ENCODE assay signal across 8 cellular contexts in genomic region chr1:71081697-71082080, GRCh38. TPM values are rescaled to one million over a fixed set of nuclear protein-coding genes. Genes with fewer than 3 reads are reported as not detected.
DNase-seq lines count a peak whose midpoint lies in the region; ATAC-seq, FAIRE-seq and TF ChIP-seq lines count a peak whose summit lies in the region.

No MANE protein-coding gene starts in this region.

- no peak overlapping the region for H2BK120ac ChIP-seq in H1 (replicated peaks; ENCODE audit: low read depth, low read length)

- no peak overlapping the region for H3K18ac ChIP-seq in H1 (ENCODE audit: extremely low read depth, low read length)

- H3F3A ChIP-seq in DOHH2 (ENCODE audit: control insufficient read depth, insufficient read depth): no peaks in the 10 kb centered on the region; the same call in none of the 2 replicates
- no peaks in the 10 kb centered on the region for H3F3A ChIP-seq in neural cell (ENCODE audit: insufficient read depth, low read length, poor library complexity, severe bottlenecking)

- no peak for TF ChIP-seq POLR2A in H1 (IDR thresholded peaks at IDR 0.05; ENCODE audit: control extremely low read depth in 1 of 2, low read depth in 2 of 2, low read length in 2 of 2)

- H3K23ac ChIP-seq in H1 (ENCODE audit: insufficient read length): no peak overlapping the region

- CTCF ChIA-PET in H1 (lab: Charles Lee; ENCODE audit: partially characterized antibody): interaction anchor here (0.8 to 1.5 kb wide), 4 partner anchors 12 to 275 kb away, joined by 3 to 5 read pairs (median 4); no protein-coding TSS in a partner anchor

- H3K27ac ChIP-seq in DOHH2 (ENCODE audit: low read depth, low read length) (peak overlapping the region; percentile 74; the same call in 1 of the 2 replicates), H1 (ENCODE audit: low read depth, low read length) (no peak overlapping the region), neural cell (ENCODE audit: low read length) (peak overlapping the region; percentile 84)

- TF ChIP-seq CTCF in DOHH2 (IDR thresholded peaks at IDR 0.05; ENCODE audit: low read depth, low read length, poor library complexity, severe bottlenecking): no peak
- no peak for TF ChIP-seq CTCF in H1 (IDR thresholded peaks at IDR 0.05; ENCODE audit: control extremely low read depth in 1 of 3, insufficient read depth in 1 of 3, low read depth in 1 of 3, low read length in 3 of 3)
- TF ChIP-seq CTCF in neural cell (IDR thresholded peaks at IDR 0.05; ENCODE audit: poor library complexity, severe bottlenecking): no peak

- H3K36me3 ChIP-seq in DOHH2 (ENCODE audit: control insufficient read depth, low read length) (peaks cover 40% of the 10 kb centered on the region), H1 (ENCODE audit: control insufficient read depth in 2 of 4, insufficient read depth in 4 of 4, low read length in 3 of 4) (peaks cover 4 to 20% (median 8%) of the 10 kb centered on the region in 4 experiments; a peak in 6 of 8 replicates), neural cell (ENCODE audit: insufficient read depth, low read length) (no peaks in the 10 kb centered on the region)

- H4K20me1 ChIP-seq in DOHH2 (ENCODE audit: control insufficient read depth, insufficient read depth, low read depth, low read length): peaks cover 8% of the 10 kb centered on the region
- peaks cover 0 to 2% of the 10 kb centered on the region in 2 experiments for H4K20me1 ChIP-seq in H1 (replicated peaks in 1 of 2; ENCODE audit: control insufficient read depth in 1 of 2, insufficient read depth in 2 of 2, low read length in 2 of 2)
- H4K20me1 ChIP-seq in neural cell (ENCODE audit: insufficient read depth): no peaks in the 10 kb centered on the region

- TF ChIP-seq EP300 in H1 (IDR thresholded peaks at IDR 0.05; ENCODE audit: borderline replicate concordance in 1 of 2, low read depth in 2 of 2, low read length in 2 of 2): no peak
- TF ChIP-seq EP300 in neural cell (conservative IDR thresholded peaks at IDR 0.05; ENCODE audit: poor library complexity, severe bottlenecking): no peak

- H3K4me1 ChIP-seq in DOHH2 (ENCODE audit: control insufficient read depth, low read length) (peaks cover 17% of the 10 kb centered on the region), H1 (replicated peaks in 1 of 4; ENCODE audit: control insufficient read depth in 3 of 4, insufficient read depth in 4 of 4, low read length in 3 of 4) (no peaks in the 10 kb centered on the region; a peak in 2 of 7 replicates)

- H3K14ac ChIP-seq in H1 (ENCODE audit: insufficient read length): no peak overlapping the region

- no peak overlapping the region for H2BK20ac ChIP-seq in H1 (ENCODE audit: low read length)

- DNase-seq in SK-N-DZ (ENCODE audit: low spot score): peak; percentile 10
- no peak for DNase-seq in H1 (ENCODE audit: low read depth in 1 of 2, low spot score in 2 of 2)
- no peak for DNase-seq in activated gamma-delta T cell (lab: John Stamatoyannopoulos, UW)

- H3K9ac ChIP-seq in H1 (replicated peaks in 1 of 4; ENCODE audit: extremely low read depth in 1 of 4, low read depth in 3 of 4, low read length in 3 of 4) (no peak overlapping the region), neural cell (ENCODE audit: low read length) (peak overlapping the region; percentile 84)

- H3K4me2 ChIP-seq in DOHH2 (ENCODE audit: low read length) (peak overlapping the region; percentile 80), H1 (ENCODE audit: insufficient read depth in 1 of 2, low read depth in 2 of 2, low read length in 2 of 2) (peak overlapping the region; percentile 56 to 68; a peak in 3 of 4 replicates), neural cell (ENCODE audit: low read length) (peak overlapping the region; percentile 77)

- no peak overlapping the region for H3K4ac ChIP-seq in H1 (replicated peaks; ENCODE audit: insufficient read length, low read depth, low read length)

- 88% methylated on average over 7 of the region's 7 CpGs; no CpG with 5 or more reads in 1 of the 2 experiments for WGBS in H1 (ENCODE audit: extremely low coverage in 1 of 2, insufficient coverage in 1 of 2, insufficient read length in 1 of 2, insufficient replicate concordance in 2 of 2, low coverage in 1 of 2, low lambda C conversion rate in 2 of 2, missing lambda C conversion rate in 1 of 2), 2 experiments

- H4K5ac ChIP-seq in H1 (ENCODE audit: insufficient read length, low read depth, low read length): no peak overlapping the region

- no peak overlapping the region for H4K91ac ChIP-seq in H1 (replicated peaks; ENCODE audit: insufficient read length, low read length)

- no peak overlapping the region for H2BK5ac ChIP-seq in H1 (ENCODE audit: low read depth, low read length)

- H2BK12ac ChIP-seq in H1 (ENCODE audit: low read depth, low read length): no peak overlapping the region

- H3K23me2 ChIP-seq in H1 (ENCODE audit: low read depth, low read length): no peaks in the 10 kb centered on the region

- H3K27me3 ChIP-seq in DOHH2 (ENCODE audit: control insufficient read depth, low read length) (no peaks in the 10 kb centered on the region), H1 (replicated peaks in 1 of 4; ENCODE audit: control insufficient read depth in 3 of 4, extremely low read depth in 1 of 4, insufficient read depth in 3 of 4, low read length in 3 of 4) (peaks cover 1 to 9% (median 5%) of the 10 kb centered on the region in 4 experiments; a peak in 5 of 7 replicates), neural cell (ENCODE audit: insufficient read depth, low read depth, low read length) (no peaks in the 10 kb centered on the region)

- POLR2A ChIA-PET in H1 (lab: Charles Lee; ENCODE audit: partially characterized antibody): interaction anchor here (0.5 to 2.2 kb wide), 8 partner anchors 9 to 860 kb away, joined by 3 to 10 read pairs (median 4); partner anchors contain the start of gene SRSF11

- H3K9me2 ChIP-seq in DOHH2 (replicated peaks; ENCODE audit: control insufficient read depth, low read length) (no peaks in the 10 kb centered on the region), neural cell (ENCODE audit: insufficient read depth, low read length) (no peaks in the 10 kb centered on the region)

- no peak for TF ChIP-seq RAD21 in H1 (IDR thresholded peaks at IDR 0.05 in 1 of 2, conservative IDR thresholded peaks at IDR 0.05 in 1 of 2; ENCODE audit: low read depth in 2 of 2, low read length in 2 of 2)
- no peak for TF ChIP-seq RAD21 in neural cell (conservative IDR thresholded peaks at IDR 0.05)

- H3K9me3 ChIP-seq in DOHH2 (ENCODE audit: control insufficient read depth, insufficient read depth, low read length) (no peaks in the 10 kb centered on the region), H1 (ENCODE audit: insufficient read depth in 2 of 2, low read depth in 1 of 2, low read length in 1 of 2) (no peaks in the 10 kb centered on the region), neural cell (ENCODE audit: low read length) (no peaks in the 10 kb centered on the region)

- H3K4me3 ChIP-seq in DOHH2 (ENCODE audit: low read length) (peak overlapping the region; percentile 97), H1 (ENCODE audit: extremely low read depth in 1 of 4, insufficient read depth in 2 of 4, low read depth in 3 of 4, low read length in 4 of 4) (peak overlapping the region in 1 of 4 experiments; percentile 92; a peak in 2 of 8 replicates), neural cell (ENCODE audit: low read length) (peak overlapping the region; percentile 81)

- H3K79me2 ChIP-seq in DOHH2 (ENCODE audit: control insufficient read depth, low read length): peaks cover 49% of the 10 kb centered on the region
- H3K79me2 ChIP-seq in H1 (ENCODE audit: control insufficient read depth in 1 of 2, insufficient read depth in 2 of 2, low read length in 2 of 2): peaks cover 16 to 40% of the 10 kb centered on the region in 2 experiments; a peak in 3 of 4 replicates
- H3K79me2 ChIP-seq in neural cell (replicated peaks; ENCODE audit: insufficient read depth, low read length): peaks cover 28% of the 10 kb centered on the region

- no peak overlapping the region for H2AFZ ChIP-seq in H1 (ENCODE audit: low read length)
- peak overlapping the region; percentile 93 for H2AFZ ChIP-seq in neural cell (ENCODE audit: low read depth, low read length)

- no peak for ATAC-seq in HG03469 (IDR thresholded peaks at IDR 0.05; ENCODE audit: unreplicated experiment)
- no peak for ATAC-seq in HG02798 (IDR thresholded peaks at IDR 0.05; ENCODE audit: poor library complexity, unreplicated experiment)
- no peak for ATAC-seq in HG02840 (IDR thresholded peaks at IDR 0.05; ENCODE audit: low FRiP score, unreplicated experiment)

- no peak for FAIRE-seq in H1 (lab: Jason Lieb, UNC)

- H3K56ac ChIP-seq in H1 (replicated peaks; ENCODE audit: insufficient read length, low read depth, low read length): no peak overlapping the region

- no peaks in the 10 kb centered on the region for H3K79me1 ChIP-seq in H1 (ENCODE audit: low read depth, low read length)

- H2AK5ac ChIP-seq in H1 (ENCODE audit: low read depth, low read length): no peak overlapping the region

- H2BK15ac ChIP-seq in H1 (ENCODE audit: low read length): no peak overlapping the region

- peak overlapping the region; percentile 39; the same call in 1 of the 2 replicates for H4K8ac ChIP-seq in H1 (ENCODE audit: extremely low read depth, insufficient read depth, low read length)

RNA-seq across cellular contexts. Expression of gene ZRANB2, which starts 0.9 kb away (rescaled TPM):
- 45.7 and 53.3 TPM in 2 replicates for polyA plus RNA-seq in SK-N-DZ (2014; cell fraction: cytosol; rRNA removed)
- polyA plus RNA-seq in SK-N-DZ (2014; cell fraction: nucleus; rRNA removed): 404 and 592 TPM in 2 replicates
- total RNA-seq in H1 (2021; fragmentation: NEBNext Ultra II Directional; extraction: Animal tissue kit (Norgen Biotek cat#: 25700)): 94.1 and 103 TPM in 2 replicates
- 21.4 and 35.8 TPM in 2 replicates for polyA plus RNA-seq in H1 (2011; rRNA removed)
- 66.5 TPM for polyA plus RNA-seq in H1 (2011; cell fraction: cytosol; rRNA removed)
- polyA plus RNA-seq in H1 (2011; cell fraction: nucleus; rRNA removed): 34.5 TPM
- polyA plus RNA-seq in H1 (2012, experiment 1 of 2): 56.6 to 105 TPM (median 63.5 TPM) in 4 replicates
- polyA plus RNA-seq in H1 (2012, experiment 2 of 2): 5.1 TPM
- 114 TPM for polyA plus RNA-seq in H1 (2013, experiment 1 of 2)
- polyA plus RNA-seq in H1 (2013, experiment 2 of 2): 104 TPM
- 25.6 and 38.6 TPM in 2 replicates for polyA minus RNA-seq in H1 (2011; rRNA and poly(A)+ RNA removed)
- polyA minus RNA-seq in H1 (2011; cell fraction: cytosol; rRNA and poly(A)+ RNA removed): 31.3 TPM
- polyA minus RNA-seq in H1 (2011; cell fraction: nucleus; rRNA and poly(A)+ RNA removed): 52.2 TPM
- polyA plus RNA-seq in neural cell: 158 and 181 TPM in 2 replicates
- 91.5 and 107 TPM in 2 replicates for polyA minus RNA-seq in neural cell

RNA-seq across cellular contexts. Expression of gene PTGER3, which starts 34.1 kb away (rescaled TPM):
- polyA plus RNA-seq in SK-N-DZ (2014; cell fraction: cytosol; rRNA removed): 1.5 and 2.1 TPM in 2 replicates
- 0.63 and 0.83 TPM in 2 replicates for polyA plus RNA-seq in SK-N-DZ (2014; cell fraction: nucleus; rRNA removed)
- total RNA-seq in H1 (2021; fragmentation: NEBNext Ultra II Directional; extraction: Animal tissue kit (Norgen Biotek cat#: 25700)): 0.82 and 1.2 TPM in 2 replicates
- polyA plus RNA-seq in H1 (2011; rRNA removed) (0.38 and 0.71 TPM in 2 replicates), neural cell (1.2 and 1.7 TPM in 2 replicates)
- 0.23 TPM for polyA plus RNA-seq in H1 (2011; cell fraction: cytosol; rRNA removed)
- polyA plus RNA-seq in H1 (2011; cell fraction: nucleus; rRNA removed): 1.2 TPM
- polyA plus RNA-seq in H1 (2012, experiment 1 of 2): 0.19 to 0.54 TPM (median 0.35 TPM) in 4 replicates
- 0.04 TPM for polyA plus RNA-seq in H1 (2012, experiment 2 of 2)
- polyA plus RNA-seq in H1 (2013, experiment 1 of 2): 0.57 TPM
- polyA plus RNA-seq in H1 (2013, experiment 2 of 2): 0.50 TPM
- 0.61 and 0.73 TPM in 2 replicates for polyA minus RNA-seq in H1 (2011; rRNA and poly(A)+ RNA removed)
- polyA minus RNA-seq in H1 (2011; cell fraction: cytosol; rRNA and poly(A)+ RNA removed): 0.15 TPM
- 2.3 TPM for polyA minus RNA-seq in H1 (2011; cell fraction: nucleus; rRNA and poly(A)+ RNA removed)
- 4.1 and 5.4 TPM in 2 replicates for polyA minus RNA-seq in neural cell
